Comparison of ENCODE assay signal across 8 cellular contexts in the genomic region with DNA sequence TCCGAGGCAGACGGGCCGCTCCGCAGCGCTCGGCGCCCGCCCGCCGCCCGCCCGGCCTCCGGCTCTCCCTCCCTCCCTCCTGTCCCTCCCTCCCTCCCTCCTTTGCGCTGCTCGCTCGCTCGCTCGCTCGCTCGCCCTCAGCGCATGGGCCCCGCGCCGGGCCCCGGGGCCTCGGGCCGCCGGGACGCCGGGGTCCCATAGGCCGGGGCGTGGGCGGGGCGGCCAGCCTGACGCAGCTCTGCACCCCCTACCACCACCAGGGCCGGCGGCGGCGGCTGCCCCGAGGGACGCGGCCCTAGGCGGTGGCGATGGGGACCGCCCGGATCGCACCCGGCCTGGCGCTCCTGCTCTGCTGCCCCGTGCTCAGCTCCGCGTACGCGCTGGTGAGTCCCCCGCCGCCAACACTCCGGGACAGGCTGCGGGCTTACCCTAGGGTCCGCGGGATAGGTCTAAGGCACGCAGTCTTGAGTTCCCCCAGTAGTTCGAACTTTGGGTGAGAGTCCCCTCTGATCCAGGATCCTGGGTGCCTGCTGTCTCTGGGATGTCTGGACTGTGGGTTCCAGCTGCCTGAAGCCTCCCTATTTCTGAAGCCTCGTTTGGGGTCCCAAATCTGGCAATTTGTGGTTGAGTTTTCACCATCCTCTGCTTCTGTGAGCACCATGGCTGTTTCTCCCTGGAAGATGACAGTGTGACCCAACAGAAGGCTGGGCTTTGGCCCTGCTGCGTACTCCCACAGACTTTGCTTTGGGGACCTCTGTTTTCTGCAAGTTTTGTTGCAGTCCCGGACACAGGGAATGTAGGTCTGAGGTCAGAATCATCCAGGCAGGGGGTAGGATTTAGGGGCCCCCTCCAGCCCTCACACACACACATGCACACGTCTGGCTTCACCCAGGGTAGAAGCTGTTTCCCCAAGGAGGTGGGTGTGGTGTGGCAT. TPM values are rescaled to one million over a fixed set of nuclear protein-coding genes. Genes with fewer than 3 reads are reported as not detected.
DNase-seq lines count a peak whose midpoint lies in the region; ATAC-seq and TF ChIP-seq lines count a peak whose summit lies in the region.

No MANE protein-coding gene starts in this region.

- no peaks in the 10 kb centered on the region for H3K9me3 Mint-ChIP-seq in chondrocyte (ENCODE audit: low read depth)

- H3K79me2 ChIP-seq in ACC112 (ENCODE audit: control insufficient read depth, insufficient read depth, low read length, unreplicated experiment) = no peaks in the 10 kb centered on the region

- no peak overlapping the region for H3K27ac Mint-ChIP-seq in chondrocyte (ENCODE audit: unreplicated experiment)

- H3K4me1 ChIP-seq in ACC112 (ENCODE audit: control insufficient read depth, insufficient read depth, low read length, unreplicated experiment) (peaks cover 6% of the 10 kb centered on the region), HEK293 (ENCODE audit: control insufficient read depth, insufficient read depth, low read length) (no peaks in the 10 kb centered on the region), lung (ENCODE audit: control insufficient read depth in 2 of 2, insufficient read depth in 2 of 2, low read length in 2 of 2) (peaks cover 0 to 5% of the 10 kb centered on the region in 2 donors)

- H3K36me3 ChIP-seq in ACC112 (ENCODE audit: insufficient read depth, low read length) (no peaks in the 10 kb centered on the region), HEK293 (ENCODE audit: control insufficient read depth in 2 of 2, insufficient read depth in 1 of 2, low read length in 2 of 2) (no peaks in the 10 kb centered on the region), lung (ENCODE audit: control insufficient read depth in 2 of 2, insufficient read depth in 2 of 2, low read length in 2 of 2) (no peaks in the 10 kb centered on the region)

- H3K36me3 Mint-ChIP-seq in chondrocyte (ENCODE audit: low read depth) = no peaks in the 10 kb centered on the region

- TF ChIP-seq CTCF in HEK293 (tag by site-specific recombination; IDR thresholded peaks at IDR 0.05) = no peak
- TF ChIP-seq CTCF in chondrocyte (IDR thresholded peaks at IDR 0.05) = no peak
- no peak for TF ChIP-seq CTCF in lung (IDR thresholded peaks at IDR 0.05; ENCODE audit: control extremely low read depth, extremely low read depth)
- TF ChIP-seq CTCF in GM10248 (IDR thresholded peaks at IDR 0.05; ENCODE audit: control extremely low read depth, extremely low read depth, low read depth, missing control alignments) = no peak

- peaks cover 18% of the 10 kb centered on the region for H3K4me1 Mint-ChIP-seq in chondrocyte (ENCODE audit: low read depth)

- POLR2A ChIA-PET in HEK293 (lab: Yijun Ruan, JAX) (interaction anchor here (1.2 kb wide), 1 partner anchor 12 kb away, joined by 4 read pairs; no protein-coding TSS in a partner anchor), GM10248 (lab: Yijun Ruan, JAX) (no interaction called here)

- CTCF ChIA-PET in HEK293 (lab: Yijun Ruan, JAX) = interaction anchor here (1.0 to 1.6 kb wide), 2 partner anchors 11 to 16 kb away, joined by 3 to 5 read pairs; no protein-coding TSS in a partner anchor
- CTCF ChIA-PET in GM10248 (lab: Yijun Ruan, JAX) = interaction anchor here (1.3 to 3.6 kb wide), 2 partner anchors 12 to 16 kb away, joined by 3 to 19 read pairs; no protein-coding TSS in a partner anchor

- H3K27me3 Mint-ChIP-seq in chondrocyte (ENCODE audit: low read depth) = peaks cover 2% of the 10 kb centered on the region

- H3K4me3 ChIP-seq in ACC112 (ENCODE audit: low read depth, low read length) (peak overlapping the region; percentile 56), HEK293 (ENCODE audit: low read depth, low read length) (no peak overlapping the region), lung (peak overlapping the region; percentile 5)

- peak overlapping the region; percentile 61 for H3K4me3 Mint-ChIP-seq in chondrocyte (ENCODE audit: unreplicated experiment)

- H3K27ac ChIP-seq in ACC112 (ENCODE audit: low read depth, low read length) (no peak overlapping the region), HEK293 (ENCODE audit: extremely low read depth, low read depth, low read length) (no peak overlapping the region), lung (ENCODE audit: low read depth in 1 of 2, low read length in 1 of 2) (no peak overlapping the region)

- 8 to 24% methylated on average over 28 to 66 of the region's 66 CpGs for WGBS in lung, 2 donors

- no peak overlapping the region for H2AFZ ChIP-seq in ACC112 (ENCODE audit: low read length, unreplicated experiment)

- ATAC-seq in lung (ENCODE audit: insufficient read depth, low FRiP score) (no peak), GM18519 (IDR thresholded peaks at IDR 0.05; ENCODE audit: low FRiP score, unreplicated experiment) (no peak), GM18867 (IDR thresholded peaks at IDR 0.05; ENCODE audit: unreplicated experiment) (no peak), HG03460 (IDR thresholded peaks at IDR 0.05; ENCODE audit: unreplicated experiment) (no peak)

- H3K27me3 ChIP-seq in ACC112 (ENCODE audit: insufficient read depth, low read length) (peaks cover 53% of the 10 kb centered on the region), lung (ENCODE audit: control insufficient read depth, insufficient read depth) (no peaks in the 10 kb centered on the region)

- H3K9me3 ChIP-seq in HEK293 (ENCODE audit: control insufficient read depth, insufficient read depth, low read depth, low read length) (no peaks in the 10 kb centered on the region), lung (ENCODE audit: control insufficient read depth in 2 of 2, insufficient read depth in 1 of 2, low read length in 1 of 2) (no peaks in the 10 kb centered on the region)

- DNase-seq in chondrocyte (ENCODE audit: low spot score) = no peak
- no peak for DNase-seq in lung (ENCODE audit: low spot score)
- no peak for DNase-seq in GM10248 (ENCODE audit: extremely low spot score)

TF ChIP-seq in HEK293, 187 proteins besides CTCF, POLR2A, EP300 and RAD21:
- TF ChIP-seq ZNF114 (tag by site-specific recombination; IDR thresholded peaks at IDR 0.05) (no peak), ZNF654 (tag by site-specific recombination; IDR thresholded peaks at IDR 0.05; ENCODE audit: low read depth) (no peak), GLIS1 (tag by site-specific recombination; IDR thresholded peaks at IDR 0.05) (peak; percentile 18; the same call in 1 of the 2 replicates), WT1 (tag by site-specific recombination; IDR thresholded peaks at IDR 0.05) (no peak), GLIS2 (tag by site-specific recombination; IDR thresholded peaks at IDR 0.05) (no peak), ZBTB20 (tag by site-specific recombination; IDR thresholded peaks at IDR 0.05) (peak; percentile 35), ZBTB8A (tag by site-specific recombination; IDR thresholded peaks at IDR 0.05) (no peak), ZNF701 (tag by site-specific recombination; IDR thresholded peaks at IDR 0.05) (no peak), ZNF24 (tag by site-specific recombination; IDR thresholded peaks at IDR 0.05) (no peak), ZNF596 (tag by site-specific recombination; IDR thresholded peaks at IDR 0.05) (peak; percentile 39; the same call in 1 of the 2 replicates), ZNF174 (tag by site-specific recombination; IDR thresholded peaks at IDR 0.05) (no peak)
- TF ChIP-seq, protein P1, sequence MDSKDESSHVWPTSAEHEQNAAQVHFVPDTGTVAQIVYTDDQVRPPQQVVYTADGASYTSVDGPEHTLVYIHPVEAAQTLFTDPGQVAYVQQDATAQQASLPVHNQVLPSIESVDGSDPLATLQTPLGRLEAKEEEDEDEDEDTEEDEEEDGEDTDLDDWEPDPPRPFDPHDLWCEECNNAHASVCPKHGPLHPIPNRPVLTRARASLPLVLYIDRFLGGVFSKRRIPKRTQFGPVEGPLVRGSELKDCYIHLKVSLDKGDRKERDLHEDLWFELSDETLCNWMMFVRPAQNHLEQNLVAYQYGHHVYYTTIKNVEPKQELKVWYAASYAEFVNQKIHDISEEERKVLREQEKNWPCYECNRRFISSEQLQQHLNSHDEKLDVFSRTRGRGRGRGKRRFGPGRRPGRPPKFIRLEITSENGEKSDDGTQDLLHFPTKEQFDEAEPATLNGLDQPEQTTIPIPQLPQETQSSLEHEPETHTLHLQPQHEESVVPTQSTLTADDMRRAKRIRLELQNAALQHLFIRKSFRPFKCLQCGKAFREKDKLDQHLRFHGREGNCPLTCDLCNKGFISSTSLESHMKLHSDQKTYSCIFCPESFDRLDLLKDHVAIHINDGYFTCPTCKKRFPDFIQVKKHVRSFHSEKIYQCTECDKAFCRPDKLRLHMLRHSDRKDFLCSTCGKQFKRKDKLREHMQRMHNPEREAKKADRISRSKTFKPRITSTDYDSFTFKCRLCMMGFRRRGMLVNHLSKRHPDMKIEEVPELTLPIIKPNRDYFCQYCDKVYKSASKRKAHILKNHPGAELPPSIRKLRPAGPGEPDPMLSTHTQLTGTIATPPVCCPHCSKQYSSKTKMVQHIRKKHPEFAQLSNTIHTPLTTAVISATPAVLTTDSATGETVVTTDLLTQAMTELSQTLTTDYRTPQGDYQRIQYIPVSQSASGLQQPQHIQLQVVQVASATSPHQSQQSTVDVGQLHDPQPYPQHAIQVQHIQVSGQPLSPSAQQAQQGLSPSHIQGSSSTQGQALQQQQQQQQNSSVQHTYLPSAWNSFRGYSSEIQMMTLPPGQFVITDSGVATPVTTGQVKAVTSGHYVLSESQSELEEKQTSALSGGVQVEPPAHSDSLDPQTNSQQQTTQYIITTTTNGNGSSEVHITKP (tag by site-specific recombination; IDR thresholded peaks at IDR 0.05) = no peak

RNA-seq across cellular contexts. Expression of a gene that starts 6.0 kb away (rescaled TPM):
- 2.4 to 6.3 TPM (median 3.1 TPM) in 3 replicates for total RNA-seq in chondrocyte
- 10 to 100 TPM; 14.7 to 25.1 TPM for total RNA-seq in lung
- 10 to 100 TPM; 11.2 to 29.7 TPM for polyA plus RNA-seq in lung

RNA-seq across cellular contexts. Expression of a gene that starts 20.3 kb away (rescaled TPM):
- 0.22 to 0.82 TPM in 2 of 3 replicates, not detected in the other for total RNA-seq in chondrocyte
- 1 to 10 TPM; 2.8 to 4.1 TPM for total RNA-seq in lung
- polyA plus RNA-seq in lung = 1 to 10 TPM; 1.9 to 2.4 TPM
